Comparison of ENCODE assay signal across 12 cellular contexts in the genomic region with DNA sequence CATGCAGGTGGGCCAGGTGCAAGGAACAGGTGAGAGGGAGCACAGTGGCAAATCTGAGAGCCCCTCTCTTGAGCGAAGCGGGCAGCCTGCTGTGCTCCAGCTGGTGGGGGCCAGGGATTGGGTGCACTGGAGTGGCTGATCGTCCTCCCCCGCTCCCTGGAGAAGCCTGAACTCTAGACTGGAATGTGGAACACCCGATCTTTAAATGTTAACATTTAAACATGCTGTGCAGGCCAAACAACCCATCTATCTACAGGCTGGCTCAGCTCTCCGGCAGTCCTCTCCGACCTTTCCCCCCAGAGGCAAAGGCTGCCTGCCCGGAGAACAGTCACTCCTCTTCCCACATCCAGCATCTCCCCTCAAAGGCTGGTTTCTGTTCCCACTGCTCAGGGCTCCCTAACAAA. TPM values are rescaled to one million over a fixed set of nuclear protein-coding genes. Genes with fewer than 3 reads are reported as not detected.
DNase-seq lines count a peak whose midpoint lies in the region; ATAC-seq, FAIRE-seq and TF ChIP-seq lines count a peak whose summit lies in the region.
"Had no signal": no experiment of that assay in that cellular context is flagged by ENCODE, and none has a peak within 500 bp of the region (broad histone marks: within the 10 kb centered on the region; RNA-seq: fewer than 3 reads in every experiment).

No MANE protein-coding gene starts in this region.

- intact Hi-C loops in ascending aorta (cut with DNase I), result loop anchor here (10.0 kb wide), 1 partner anchor 287 kb away; a partner anchor contains a TSS

- no peak for DNase-seq in HFFc6
- DNase-seq in ascending aorta (ENCODE audit: low spot score in 2 of 2), result peak in 1 of 2 donors; percentile 63
- peak; percentile 94 for DNase-seq in left lobe of liver (ENCODE audit: low spot score)
- peak; percentile 67 for DNase-seq in small intestine
- no peak for DNase-seq in NCI-H187 treated with DMSO at 0.1 percent for 48 hours (lab: John Stamatoyannopoulos, UW)
- DNase-seq in NCI-H1092 (lab: John Stamatoyannopoulos, UW), result no peak
- no peak for DNase-seq in DMS153 treated with DMSO at 0.1 percent for 48 hours (lab: John Stamatoyannopoulos, UW; ENCODE audit: unreplicated experiment)
- DNase-seq: activated effector memory CD4-positive, alpha-beta T cell treated with Interleukin-2 at 50 U/mL for 16 hours had no signal

- TF ChIP-seq CTCF in HFFc6 (IDR thresholded peaks at IDR 0.05), result no peak
- TF ChIP-seq CTCF in ascending aorta (IDR thresholded peaks at IDR 0.05), result no peak

- peak overlapping the region; percentile 93 to 95 for H3K27ac ChIP-seq in ascending aorta
- H3K27ac ChIP-seq in small intestine (ENCODE audit: low read depth in 1 of 2, low read length in 1 of 2), result peak overlapping the region in 1 of 2 donors; percentile 71
- H3K27ac ChIP-seq: KMS-11 had no signal

- H3K27me3 ChIP-seq in ascending aorta (no peaks in the 10 kb centered on the region), small intestine (ENCODE audit: control insufficient read depth in 2 of 2, insufficient read depth in 2 of 2, low read length in 2 of 2) (peaks cover 0 to 3% of the 10 kb centered on the region in 2 donors)

- H3K4me3 ChIP-seq in ascending aorta (peak overlapping the region in 1 of 2 donors; percentile 40), small intestine (ENCODE audit: low read depth in 1 of 2, low read length in 2 of 2) (no peak overlapping the region)

- peaks cover 49% of the 10 kb centered on the region for H3K4me1 Mint-ChIP-seq in HFFc6 (ENCODE audit: low read depth)

- H3K27ac Mint-ChIP-seq in HFFc6, result peak overlapping the region; percentile 98
- H3K27ac Mint-ChIP-seq: dendritic cell treated with granulocyte-macrophage colony-stimulating factor and Interleukin-4, amounts not matched to agents 40 ng/mL and 50 ng/mL, for 4 days had no signal

- peak; percentile 80 for ATAC-seq in left lobe of liver
- ATAC-seq in GM18498 (IDR thresholded peaks at IDR 0.05; ENCODE audit: unreplicated experiment), result no peak

- H3K9me3 ChIP-seq in ascending aorta, result no peaks in the 10 kb centered on the region
- no peaks in the 10 kb centered on the region for H3K9me3 ChIP-seq in small intestine (ENCODE audit: control insufficient read depth, low read depth)

- H3K4me3 Mint-ChIP-seq in HFFc6, result peak overlapping the region; percentile 79
- H3K4me3 Mint-ChIP-seq: dendritic cell treated with granulocyte-macrophage colony-stimulating factor and Interleukin-4, amounts not matched to agents 40 ng/mL and 50 ng/mL, for 4 days had no signal

- peaks cover 8% of the 10 kb centered on the region for H3K27me3 Mint-ChIP-seq in HFFc6 (ENCODE audit: insufficient read depth)

- H3K4me1 ChIP-seq in ascending aorta, result peaks cover 18 to 52% of the 10 kb centered on the region in 2 donors
- H3K4me1 ChIP-seq in small intestine (ENCODE audit: control insufficient read depth in 2 of 2, insufficient read depth in 1 of 2, low read depth in 1 of 2, low read length in 1 of 2), result no peaks in the 10 kb centered on the region

- H3K9me3 Mint-ChIP-seq in HFFc6, result no peaks in the 10 kb centered on the region
- H3K9me3 Mint-ChIP-seq: dendritic cell treated with granulocyte-macrophage colony-stimulating factor and Interleukin-4, amounts not matched to agents 40 ng/mL and 50 ng/mL, for 4 days had no signal

- WGBS in small intestine, 3 donors, result 23 to 47% (median 39%) methylated on average over 8 of the region's 8 CpGs

- H3K36me3 ChIP-seq in ascending aorta, result peaks cover 49 to 51% of the 10 kb centered on the region in 2 donors
- no peaks in the 10 kb centered on the region for H3K36me3 ChIP-seq in small intestine (ENCODE audit: control insufficient read depth in 2 of 2, insufficient read depth in 2 of 2, low read length in 2 of 2)

- no peak for FAIRE-seq in small intestine (lab: Jason Lieb, UNC)
- FAIRE-seq: TTC549 had no signal

- peaks cover 9% of the 10 kb centered on the region; the same call in 1 of the 2 replicates for H3K36me3 Mint-ChIP-seq in HFFc6 (ENCODE audit: low read depth)

RNA-seq across cellular contexts. Expression of a gene that starts 5.1 kb away (rescaled TPM):
- total RNA-seq in HFFc6 (2021; fragmentation: NEBNext Ultra II Directional; extraction: Animal tissue kit (Norgen Biotek cat#: 25700)), result 10 to 100 TPM; 51.4 to 74.9 (median 63.9) TPM
- total RNA-seq in ascending aorta (209 TPM), left lobe of liver (3.4 TPM)
- 10 to 100 TPM in 1 of 3 donors, 1 to 10 TPM in 1, under 1 TPM in 1; 0.81 to 16.9 (median 1.1) TPM for polyA plus RNA-seq in small intestine

RNA-seq across cellular contexts. Expression of a gene that starts 27.2 kb away (rescaled TPM):
- not detected for total RNA-seq in HFFc6 (2021; fragmentation: NEBNext Ultra II Directional; extraction: Animal tissue kit (Norgen Biotek cat#: 25700))
- not detected for total RNA-seq in ascending aorta
- total RNA-seq in left lobe of liver, result not detected
- under 1 TPM in 1 of 3 donors, not detected in 2; 0.06 TPM for polyA plus RNA-seq in small intestine

RNA-seq across cellular contexts. Expression of a gene that starts 40.8 kb away (rescaled TPM):
- total RNA-seq in HFFc6 (2021; fragmentation: NEBNext Ultra II Directional; extraction: Animal tissue kit (Norgen Biotek cat#: 25700)), result 10 to 100 TPM in 1 of 6 experiments, 1 to 10 TPM in 5; 8.0 to 11.2 (median 9.0) TPM
- total RNA-seq in ascending aorta (24.9 TPM), left lobe of liver (35.0 TPM)
- polyA plus RNA-seq in small intestine, result 10 to 100 TPM; 11.1 to 13.6 (median 12.0) TPM

Comparison
In these comparisons a context has a peak if more than half of its experiments do, and no peak if none do; other contexts are left out.
1. DNase-seq: peak in left lobe of liver (single experiment) and small intestine (single experiment); none in HFFc6 (single experiment), NCI-H187 treated with DMSO at 0.1 percent for 48 hours (single experiment), NCI-H1092 (single experiment) and DMS153 treated with DMSO at 0.1 percent for 48 hours (single experiment).
2. RNA of a gene that starts 5.1 kb away (total RNA-seq): 209 TPM in ascending aorta (single experiment) and 51.4 to 74.9 TPM in HFFc6; 3.4 TPM in left lobe of liver (single experiment); every median in the first group is over 10 times any median in the second.